17 cellular contexts compared by ENCODE assay signal in the genomic region with DNA sequence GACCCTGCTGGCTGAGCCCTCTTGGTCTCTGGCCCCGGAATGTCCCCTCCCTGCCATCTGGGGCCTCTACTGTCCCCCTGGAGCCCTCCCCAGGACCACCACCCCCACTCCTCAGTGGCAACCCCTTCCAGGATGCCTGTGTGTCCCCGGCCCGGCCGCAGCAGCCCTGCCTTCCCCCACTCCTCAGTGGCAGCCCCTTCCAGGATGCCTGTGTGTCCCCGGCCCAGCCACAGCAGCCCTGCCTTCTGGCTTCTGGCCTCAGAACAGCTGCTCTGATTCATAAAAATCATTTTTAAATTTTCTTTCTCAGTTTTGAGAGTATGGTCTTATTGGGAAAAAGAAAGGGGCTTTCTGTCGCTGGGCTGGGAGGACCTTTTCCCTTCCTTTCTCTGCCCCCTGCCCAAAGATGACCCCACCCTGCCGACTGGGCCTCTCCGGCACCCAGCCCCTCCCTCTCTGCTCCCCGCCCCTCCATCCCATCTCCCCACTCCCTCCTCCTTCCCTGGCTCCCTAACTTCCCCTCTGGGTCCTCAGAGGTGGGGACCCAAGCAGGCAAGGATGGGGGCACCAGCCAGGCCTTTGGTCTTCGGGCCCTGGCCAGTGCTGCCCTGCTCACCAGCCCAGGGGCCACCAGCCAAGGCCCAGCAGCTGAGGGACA.
A peak's percentile ranks its signal among the peaks of the same experiment; 100 is the strongest.
DNase-seq lines count a peak whose midpoint lies in the region.
"Had no signal": no experiment of that assay in that cellular context is flagged by ENCODE, and none has a peak within 500 bp of the region (broad histone marks: within the 10 kb centered on the region; RNA-seq: fewer than 3 reads in every experiment).

No MANE protein-coding gene starts in this region.

- H3K4me3 ChIP-seq in duodenal mucosa (ENCODE audit: low read depth in 1 of 2, low read length in 2 of 2) (no peak overlapping the region), mucosa of rectum (ENCODE audit: low read length in 2 of 2) (no peak overlapping the region), stomach smooth muscle (ENCODE audit: low read length in 2 of 2) (peak overlapping the region in 1 of 2 donors; percentile 22)
- H3K4me3 ChIP-seq: body of pancreas had no signal

- DNase-seq in NK-92 treated with Interleukin-12 subunit alpha and Interleukin-12 subunit beta, amount 100 ng/mL, for 24 hours (lab: John Stamatoyannopoulos, UW), result no peak
- no peak for DNase-seq in NCI-H128 (lab: John Stamatoyannopoulos, UW; ENCODE audit: unreplicated experiment)
- no peak for DNase-seq in NCI-H526 (lab: John Stamatoyannopoulos, UW)
- no peak for DNase-seq in EL
- DNase-seq: activated CD4-positive, alpha-beta T cell treated with anti-CD3 and anti-CD28 coated beads for 1 hour; activated naive CD4-positive, alpha-beta T cell treated with Interleukin-2 at 50 U/mL for 16 hours; GDM1; left cardiac atrium; natural killer cell; NCI-H1092; NCI-H2171 treated with DMSO at 0.1 percent for 48 hours; SHP77 treated with DMSO at 0.1 percent for 48 hours had no signal

- H3K27me3 ChIP-seq in duodenal mucosa (ENCODE audit: control insufficient read depth in 1 of 2, insufficient read depth in 2 of 2, low read length in 2 of 2) (no peaks in the 10 kb centered on the region), mucosa of rectum (ENCODE audit: control insufficient read depth in 2 of 2, insufficient read depth in 2 of 2, low read length in 2 of 2) (no peaks in the 10 kb centered on the region), stomach smooth muscle (ENCODE audit: control insufficient read depth in 1 of 2, insufficient read depth in 2 of 2, low read length in 2 of 2) (no peaks in the 10 kb centered on the region)
- H3K27me3 ChIP-seq: body of pancreas had no signal

- H3K9ac ChIP-seq in duodenal mucosa (ENCODE audit: low read depth in 1 of 2, low read length in 2 of 2) (no peak overlapping the region), mucosa of rectum (ENCODE audit: low read depth in 1 of 2, low read length in 2 of 2) (peak overlapping the region in 1 of 2 donors; percentile 40), stomach smooth muscle (ENCODE audit: low read length in 2 of 2) (peak overlapping the region in 1 of 2 donors; percentile 33)

- H3K4me1 ChIP-seq in duodenal mucosa (ENCODE audit: control insufficient read depth in 1 of 2, insufficient read depth in 2 of 2, low read length in 2 of 2) (peaks cover 0 to 4% of the 10 kb centered on the region in 2 donors), mucosa of rectum (ENCODE audit: control insufficient read depth in 2 of 2, insufficient read depth in 2 of 2, low read length in 2 of 2) (peaks cover 12 to 14% of the 10 kb centered on the region in 2 donors), stomach smooth muscle (ENCODE audit: control insufficient read depth, insufficient read depth, low read length) (peaks cover 33% of the 10 kb centered on the region)

- H3K9me3 ChIP-seq in KOPT-K1 (ENCODE audit: insufficient read depth, low read length, poor library complexity, severe bottlenecking) (no peaks in the 10 kb centered on the region), duodenal mucosa (ENCODE audit: control insufficient read depth in 1 of 2, low read length in 2 of 2) (no peaks in the 10 kb centered on the region), mucosa of rectum (ENCODE audit: control insufficient read depth in 2 of 2, low read length in 2 of 2) (no peaks in the 10 kb centered on the region), stomach smooth muscle (ENCODE audit: control insufficient read depth in 2 of 2, low read length in 2 of 2) (no peaks in the 10 kb centered on the region)
- H3K9me3 ChIP-seq: body of pancreas had no signal

- peak overlapping the region; percentile 91 for H3K27ac ChIP-seq in KOPT-K1 (ENCODE audit: low read depth, low read length, poor library complexity, severe bottlenecking)
- peak overlapping the region; percentile 75 for H3K27ac ChIP-seq in duodenal mucosa (ENCODE audit: low read depth, low read length)
- H3K27ac ChIP-seq in mucosa of rectum (ENCODE audit: low read depth in 2 of 2, low read length in 2 of 2), result peak overlapping the region; percentile 63 to 68
- H3K27ac ChIP-seq in stomach smooth muscle (ENCODE audit: low read length), result peak overlapping the region; percentile 37

- H3K36me3 ChIP-seq in KOPT-K1 (ENCODE audit: insufficient read depth, low read length) (peaks cover 27% of the 10 kb centered on the region), duodenal mucosa (ENCODE audit: control insufficient read depth in 1 of 2, insufficient read depth in 2 of 2, low read length in 2 of 2) (no peaks in the 10 kb centered on the region), mucosa of rectum (ENCODE audit: control insufficient read depth in 2 of 2, insufficient read depth in 2 of 2, low read length in 2 of 2) (no peaks in the 10 kb centered on the region), stomach smooth muscle (ENCODE audit: control insufficient read depth in 2 of 2, insufficient read depth in 2 of 2, low read length in 2 of 2) (no peaks in the 10 kb centered on the region)

Comparison
In these comparisons a context has a peak if more than half of its experiments do, and no peak if none do; other contexts are left out.
1. H3K27ac ChIP-seq: peak in every context shown above with its lines; median percentile 91 in KOPT-K1; 75 in duodenal mucosa; 66 in mucosa of rectum; 37 in stomach smooth muscle.